ENCODE assay signal across 12 cellular contexts in the genomic region with DNA sequence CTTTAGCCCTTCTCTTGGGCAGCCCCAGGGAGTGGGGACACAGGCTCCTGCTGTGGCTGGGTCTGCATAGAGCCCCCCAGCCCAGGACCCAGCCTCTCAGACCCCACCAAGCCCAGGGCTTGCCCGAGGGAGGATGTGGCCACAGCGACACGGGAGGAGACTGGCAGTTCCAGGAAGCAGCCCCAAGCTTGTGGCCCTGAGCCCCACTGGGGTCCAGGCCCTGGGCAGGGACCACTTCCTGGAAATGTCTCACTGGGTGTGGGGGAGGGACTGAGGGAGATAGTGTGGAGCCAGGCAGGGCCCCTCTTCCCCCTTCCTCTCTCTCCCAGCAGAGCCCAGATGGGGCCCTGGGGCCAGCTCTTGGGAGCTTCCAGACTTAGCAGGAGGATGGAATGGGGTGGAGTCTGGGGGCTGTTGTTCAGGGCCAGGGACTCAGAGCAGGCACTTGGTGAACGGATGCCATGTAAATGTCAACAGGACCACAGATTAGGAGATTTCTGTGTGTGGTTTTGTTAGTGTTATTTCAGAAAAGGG. TPM values are rescaled to one million over a fixed set of nuclear protein-coding genes. Genes with fewer than 3 reads are reported as not detected.
A peak's percentile ranks its signal among the peaks of the same experiment; 100 is the strongest.
DNase-seq lines count a peak whose midpoint lies in the region; ATAC-seq and TF ChIP-seq lines count a peak whose summit lies in the region.
"Had no signal": no experiment of that assay in that cellular context is flagged by ENCODE, and none has a peak within 500 bp of the region (broad histone marks: within the 10 kb centered on the region; RNA-seq: fewer than 3 reads in every experiment).

No MANE protein-coding gene starts in this region.

- H3K4me3 ChIP-seq in mesenchymal stem cell (ENCODE audit: insufficient read depth in 1 of 2, low read depth in 1 of 2, low read length in 2 of 2): no peak overlapping the region
- no peak overlapping the region for H3K4me3 ChIP-seq in upper lobe of left lung
- H3K4me3 ChIP-seq: uterus had no signal

- H3K27me3 ChIP-seq in mesenchymal stem cell (ENCODE audit: control insufficient read depth in 1 of 2, insufficient read depth in 1 of 2, low read length in 2 of 2) (peaks cover 6 to 26% of the 10 kb centered on the region in 2 experiments), upper lobe of left lung (no peaks in the 10 kb centered on the region)
- H3K27me3 ChIP-seq: brain microvascular endothelial cell, uterus had no signal

- no peak overlapping the region for H3K4me3 Mint-ChIP-seq in activated naive CD4-positive, alpha-beta T cell treated with anti-CD3 and anti-CD28 coated beads for 36 hours
- H3K4me3 Mint-ChIP-seq in activated CD8-positive, alpha-beta T cell treated with anti-CD3 and anti-CD28 coated beads for 36 hours: peak overlapping the region; percentile 17

- no peak for TF ChIP-seq CTCF in activated CD8-positive, alpha-beta T cell treated with anti-CD3 and anti-CD28 coated beads for 36 hours (IDR thresholded peaks at IDR 0.05)
- no peak for TF ChIP-seq CTCF in upper lobe of left lung (IDR thresholded peaks at IDR 0.05)

- H4K91ac ChIP-seq in mesenchymal stem cell (ENCODE audit: low read length): no peak overlapping the region

- peaks cover 9% of the 10 kb centered on the region for H3K4me1 Mint-ChIP-seq in activated naive CD4-positive, alpha-beta T cell treated with anti-CD3 and anti-CD28 coated beads for 36 hours (ENCODE audit: low read depth)
- H3K4me1 Mint-ChIP-seq in activated CD8-positive, alpha-beta T cell treated with anti-CD3 and anti-CD28 coated beads for 36 hours (ENCODE audit: low read depth): peaks cover 50% of the 10 kb centered on the region

- CTCF ChIA-PET in activated naive CD4-positive, alpha-beta T cell treated with anti-CD3 and anti-CD28 coated beads for 36 hours (lab: Charles Lee): interaction anchor here (0.5 to 12.7 kb wide), 12 partner anchors 10 to 158 kb away, joined by 3 to 162 read pairs (median 6); a partner anchor contains a TSS
- CTCF ChIA-PET in activated CD8-positive, alpha-beta T cell treated with anti-CD3 and anti-CD28 coated beads for 36 hours (lab: Charles Lee): interaction anchor here (1.0 to 9.6 kb wide), 17 partner anchors 12 to 227 kb away, joined by 3 to 265 read pairs (median 15); a partner anchor contains a TSS

- no peak for TF ChIP-seq EP300 in upper lobe of left lung (IDR thresholded peaks at IDR 0.05)

- H3K9me3 ChIP-seq in mesenchymal stem cell (ENCODE audit: control insufficient read depth, low read length) (no peaks in the 10 kb centered on the region), upper lobe of left lung (no peaks in the 10 kb centered on the region)
- H3K9me3 ChIP-seq: uterus had no signal

- H3K23ac ChIP-seq in mesenchymal stem cell (ENCODE audit: low read length in 2 of 2): no peak overlapping the region

- H3K4me1 ChIP-seq in mesenchymal stem cell (ENCODE audit: control insufficient read depth, insufficient read depth, low read depth, low read length) (peaks cover 6% of the 10 kb centered on the region), upper lobe of left lung (peaks cover 0 to 9% (median 4%) of the 10 kb centered on the region in 4 donors)
- H3K4me1 ChIP-seq: uterus had no signal

- peak in 1 of 2 donors; percentile 63 for DNase-seq in activated naive CD4-positive, alpha-beta T cell treated with anti-CD3 and anti-CD28 coated beads, Interleukin-2, amount 50 U/mL, for 72 hours (ENCODE audit: low spot score in 2 of 2)
- no peak for DNase-seq in activated naive CD4-positive, alpha-beta T cell treated with anti-CD3 and anti-CD28 coated beads for 36 hours
- DNase-seq in activated CD8-positive, alpha-beta T cell treated with anti-CD3 and anti-CD28 coated beads for 36 hours: peak; percentile 78
- no peak for DNase-seq in mesenchymal stem cell
- peak; percentile 32 to 48 for DNase-seq in upper lobe of left lung
- DNase-seq in stimulated activated naive CD4-positive, alpha-beta T cell (lab: John Stamatoyannopoulos, UW): no peak
- DNase-seq in GOT3 (lab: John Stamatoyannopoulos, UW): no peak
- DNase-seq: brain microvascular endothelial cell, NCI-H2107 had no signal

- H3K4ac ChIP-seq in mesenchymal stem cell (ENCODE audit: low read depth in 1 of 2, low read length in 2 of 2): no peak overlapping the region

- H3K27me3 Mint-ChIP-seq in activated naive CD4-positive, alpha-beta T cell treated with anti-CD3 and anti-CD28 coated beads for 36 hours (ENCODE audit: low read depth): peaks cover 3% of the 10 kb centered on the region
- no peaks in the 10 kb centered on the region for H3K27me3 Mint-ChIP-seq in activated CD8-positive, alpha-beta T cell treated with anti-CD3 and anti-CD28 coated beads for 36 hours

- H4K8ac ChIP-seq in mesenchymal stem cell (ENCODE audit: low read length): peak overlapping the region; percentile 82

- peak overlapping the region in 1 of 2 experiments; percentile 31 for H2BK12ac ChIP-seq in mesenchymal stem cell (ENCODE audit: low read length in 2 of 2)

- H2BK120ac ChIP-seq in mesenchymal stem cell (ENCODE audit: low read depth, low read length): peak overlapping the region; percentile 35

- no peaks in the 10 kb centered on the region for H3K36me3 Mint-ChIP-seq in activated naive CD4-positive, alpha-beta T cell treated with anti-CD3 and anti-CD28 coated beads, Interleukin-2, amount 50 U/mL, for 72 hours
- H3K36me3 Mint-ChIP-seq in activated naive CD4-positive, alpha-beta T cell treated with anti-CD3 and anti-CD28 coated beads for 36 hours (ENCODE audit: low read depth): no peaks in the 10 kb centered on the region
- no peaks in the 10 kb centered on the region for H3K36me3 Mint-ChIP-seq in activated CD8-positive, alpha-beta T cell treated with anti-CD3 and anti-CD28 coated beads for 36 hours (ENCODE audit: low read depth)

- no peak overlapping the region for H3K4me2 ChIP-seq in mesenchymal stem cell (ENCODE audit: low read length, poor library complexity, severe bottlenecking)

- intact Hi-C loops in activated naive CD4-positive, alpha-beta T cell treated with anti-CD3 and anti-CD28 coated beads for 36 hours (cut with micrococcal nuclease): no loop called here
- intact Hi-C loops in activated CD8-positive, alpha-beta T cell treated with anti-CD3 and anti-CD28 coated beads for 36 hours (cut with micrococcal nuclease): loop anchor here (2.0 to 10.0 kb wide), 2 partner anchors 31 to 147 kb away; no protein-coding TSS in a partner anchor

- H2AK5ac ChIP-seq in mesenchymal stem cell (ENCODE audit: low read length, severe bottlenecking): no peak overlapping the region

- ATAC-seq in activated naive CD4-positive, alpha-beta T cell treated with anti-CD3 and anti-CD28 coated beads, Interleukin-2, amount 50 U/mL, for 72 hours: peak in 1 of 2 donors; percentile 52
- ATAC-seq in activated CD8-positive, alpha-beta T cell treated with anti-CD3 and anti-CD28 coated beads for 36 hours: peak; percentile 67
- ATAC-seq in upper lobe of left lung (ENCODE audit: low FRiP score in 2 of 2) (no peak), GM18502 (IDR thresholded peaks at IDR 0.05; ENCODE audit: poor library complexity, unreplicated experiment) (no peak)

- peak overlapping the region; percentile 83 to 84 for H3K27ac Mint-ChIP-seq in activated naive CD4-positive, alpha-beta T cell treated with anti-CD3 and anti-CD28 coated beads, Interleukin-2, amount 50 U/mL, for 72 hours
- no peak overlapping the region for H3K27ac Mint-ChIP-seq in activated naive CD4-positive, alpha-beta T cell treated with anti-CD3 and anti-CD28 coated beads for 36 hours
- peak overlapping the region; percentile 88 for H3K27ac Mint-ChIP-seq in activated CD8-positive, alpha-beta T cell treated with anti-CD3 and anti-CD28 coated beads for 36 hours

- no peaks in the 10 kb centered on the region for H3K9me3 Mint-ChIP-seq in activated naive CD4-positive, alpha-beta T cell treated with anti-CD3 and anti-CD28 coated beads, Interleukin-2, amount 50 U/mL, for 72 hours
- no peaks in the 10 kb centered on the region for H3K9me3 Mint-ChIP-seq in activated naive CD4-positive, alpha-beta T cell treated with anti-CD3 and anti-CD28 coated beads for 36 hours
- no peaks in the 10 kb centered on the region for H3K9me3 Mint-ChIP-seq in activated CD8-positive, alpha-beta T cell treated with anti-CD3 and anti-CD28 coated beads for 36 hours

- POLR2A ChIA-PET in activated CD8-positive, alpha-beta T cell treated with anti-CD3 and anti-CD28 coated beads for 36 hours (lab: Charles Lee): interaction anchor here (0.9 to 5.8 kb wide), 11 partner anchors 14 to 159 kb away, joined by 3 to 48 read pairs (median 4); no protein-coding TSS in a partner anchor

- H3K27ac ChIP-seq in mesenchymal stem cell (ENCODE audit: low read length, poor library complexity, severe bottlenecking): no peak overlapping the region
- H3K27ac ChIP-seq in upper lobe of left lung: peak overlapping the region in 1 of 4 donors; percentile 32
- H3K27ac ChIP-seq: brain microvascular endothelial cell, uterus had no signal

- no peak overlapping the region for H3K9ac ChIP-seq in mesenchymal stem cell (ENCODE audit: low read length)

- no peak overlapping the region for H2AFZ ChIP-seq in mesenchymal stem cell (ENCODE audit: low read depth, low read length)

- no peak overlapping the region for H2BK5ac ChIP-seq in mesenchymal stem cell (ENCODE audit: low read depth, low read length, poor library complexity, severe bottlenecking)

- H3K18ac ChIP-seq in mesenchymal stem cell (ENCODE audit: low read depth in 1 of 2, low read length in 2 of 2): peak overlapping the region in 1 of 2 experiments; percentile 64

- H3K36me3 ChIP-seq in mesenchymal stem cell (ENCODE audit: control insufficient read depth in 1 of 2, insufficient read depth in 2 of 2, low read depth in 1 of 2, low read length in 2 of 2): no peaks in the 10 kb centered on the region
- H3K36me3 ChIP-seq in upper lobe of left lung: no peaks in the 10 kb centered on the region
- H3K36me3 ChIP-seq: brain microvascular endothelial cell, uterus had no signal

- no peaks in the 10 kb centered on the region for H3K79me1 ChIP-seq in mesenchymal stem cell (replicated peaks; ENCODE audit: low read length, poor library complexity, severe bottlenecking)

- peak overlapping the region; percentile 12 for H2BK15ac ChIP-seq in mesenchymal stem cell (ENCODE audit: low read depth, poor library complexity, severe bottlenecking)

- H3K14ac ChIP-seq in mesenchymal stem cell (ENCODE audit: low read length in 2 of 2): no peak overlapping the region

- WGBS in mesenchymal stem cell: 48% methylated on average over 4 of the region's 4 CpGs
- 33 to 36% methylated on average over 1 to 4 of the region's 4 CpGs for WGBS in upper lobe of left lung, 2 donors

- no peak for TF ChIP-seq POLR2A in upper lobe of left lung (IDR thresholded peaks at IDR 0.05)

RNA-seq across cellular contexts. Expression of a gene that starts 35.3 kb away (rescaled TPM):
- 1 to 10 TPM; 2.6 to 5.3 TPM for total RNA-seq in activated naive CD4-positive, alpha-beta T cell treated with anti-CD3 and anti-CD28 coated beads, Interleukin-2, amount 50 U/mL, for 72 hours
- 1 to 10 TPM; 1.0 to 1.2 TPM for total RNA-seq in activated naive CD4-positive, alpha-beta T cell treated with anti-CD3 and anti-CD28 coated beads for 36 hours
- 1 to 10 TPM; 4.8 to 5.5 TPM for total RNA-seq in activated CD8-positive, alpha-beta T cell treated with anti-CD3 and anti-CD28 coated beads for 36 hours
- polyA plus RNA-seq in mesenchymal stem cell (2013, experiment 1 of 2): not detected
- not detected for polyA plus RNA-seq in mesenchymal stem cell (2013, experiment 2 of 2)
- total RNA-seq in upper lobe of left lung: 1 to 10 TPM in 3 of 6 donors, under 1 TPM in 3; 0.76 to 1.8 (median 0.92) TPM
- total RNA-seq: osteoblast had no signal

RNA-seq across cellular contexts. Expression of a gene that starts 41.4 kb away (rescaled TPM):
- total RNA-seq in activated naive CD4-positive, alpha-beta T cell treated with anti-CD3 and anti-CD28 coated beads, Interleukin-2, amount 50 U/mL, for 72 hours: 10 to 100 TPM in 1 of 2 donors, 1 to 10 TPM in 1; 5.4 to 13.9 TPM
- total RNA-seq in activated naive CD4-positive, alpha-beta T cell treated with anti-CD3 and anti-CD28 coated beads for 36 hours: 1 to 10 TPM; 7.1 to 7.7 TPM
- total RNA-seq in activated CD8-positive, alpha-beta T cell treated with anti-CD3 and anti-CD28 coated beads for 36 hours: 1 to 10 TPM; 7.1 to 7.9 TPM
- 4.5 TPM for polyA plus RNA-seq in mesenchymal stem cell (2013, experiment 1 of 2)
- polyA plus RNA-seq in mesenchymal stem cell (2013, experiment 2 of 2): 4.8 TPM
- total RNA-seq in upper lobe of left lung: 10 to 100 TPM in 5 of 6 donors, 1 to 10 TPM in 1; 8.2 to 41.9 (median 16.5) TPM

RNA-seq across cellular contexts. Expression of a gene that starts 50.7 kb away (rescaled TPM):
- 1 to 10 TPM; 4.3 to 8.2 TPM for total RNA-seq in activated naive CD4-positive, alpha-beta T cell treated with anti-CD3 and anti-CD28 coated beads, Interleukin-2, amount 50 U/mL, for 72 hours
- 1 to 10 TPM in 1 of 2 experiments, under 1 TPM in 1; 0.93 to 1.0 TPM for total RNA-seq in activated naive CD4-positive, alpha-beta T cell treated with anti-CD3 and anti-CD28 coated beads for 36 hours
- 1 to 10 TPM; 4.9 to 8.5 TPM for total RNA-seq in activated CD8-positive, alpha-beta T cell treated with anti-CD3 and anti-CD28 coated beads for 36 hours
- 4.0 TPM for polyA plus RNA-seq in mesenchymal stem cell (2013, experiment 1 of 2)
- 4.4 TPM for polyA plus RNA-seq in mesenchymal stem cell (2013, experiment 2 of 2)
- total RNA-seq in upper lobe of left lung: 10 to 100 TPM; 34.6 to 89.3 (median 40.4) TPM

Comparison
In these comparisons a context has a peak if more than half of its experiments do, and no peak if none do; other contexts are left out.
1. DNase-seq: peak in activated CD8-positive, alpha-beta T cell treated with anti-CD3 and anti-CD28 coated beads for 36 hours (single experiment) and upper lobe of left lung (2 of 2); none in activated naive CD4-positive, alpha-beta T cell treated with anti-CD3 and anti-CD28 coated beads for 36 hours (single experiment), mesenchymal stem cell (single experiment), stimulated activated naive CD4-positive, alpha-beta T cell (0 of 6) and GOT3 (single experiment).